8 cellular contexts compared by ENCODE assay signal in genomic region chr4:76752911-76753494, GRCh38.
DNase-seq lines count a peak whose midpoint lies in the region; ATAC-seq and TF ChIP-seq lines count a peak whose summit lies in the region.

No MANE protein-coding gene starts in this region.

- CTCF ChIA-PET in activated naive CD4-positive, alpha-beta T cell treated with anti-CD3 and anti-CD28 coated beads, Interleukin-2, amount 10 ng/mL, durations not matched to agents 7 days and 5 days (lab: Charles Lee), result interaction anchor here (1.6 kb wide), 1 partner anchor 8 kb away, joined by 3 read pairs; no protein-coding TSS in a partner anchor

- peaks cover 0 to 6% of the 10 kb centered on the region in 2 donors for H3K36me3 Mint-ChIP-seq in activated naive CD4-positive, alpha-beta T cell treated with anti-CD3 and anti-CD28 coated beads, Interleukin-2, amount 50 U/mL, for 72 hours
- no peaks in the 10 kb centered on the region for H3K36me3 Mint-ChIP-seq in activated naive CD4-positive, alpha-beta T cell treated with anti-CD3 and anti-CD28 coated beads, Interleukin-2, amount 10 ng/mL, durations not matched to agents 7 days and 5 days

- H3K4me3 Mint-ChIP-seq in activated naive CD4-positive, alpha-beta T cell treated with anti-CD3 and anti-CD28 coated beads, Interleukin-2, amount 10 ng/mL, durations not matched to agents 7 days and 5 days, result no peak overlapping the region

- H3K4me3 ChIP-seq in uterus, result no peak overlapping the region

- H3K9me3 Mint-ChIP-seq in activated naive CD4-positive, alpha-beta T cell treated with anti-CD3 and anti-CD28 coated beads, Interleukin-2, amount 50 U/mL, for 72 hours, result peaks cover 7 to 8% of the 10 kb centered on the region in 2 donors
- no peaks in the 10 kb centered on the region for H3K9me3 Mint-ChIP-seq in activated naive CD4-positive, alpha-beta T cell treated with anti-CD3 and anti-CD28 coated beads, Interleukin-2, amount 10 ng/mL, durations not matched to agents 7 days and 5 days

- no peak for DNase-seq in activated naive CD4-positive, alpha-beta T cell treated with anti-CD3 and anti-CD28 coated beads, Interleukin-2, amount 50 U/mL, for 72 hours (ENCODE audit: low spot score in 2 of 2)
- no peak for DNase-seq in activated naive CD4-positive, alpha-beta T cell treated with anti-CD3 and anti-CD28 coated beads, Interleukin-2, amount 10 ng/mL, durations not matched to agents 7 days and 5 days
- DNase-seq in amniotic stem cell (lab: John Stamatoyannopoulos, UW) (peak; percentile 89), hepatic stellate cell (ENCODE audit: low spot score) (peak; percentile 82), uterus (peak in 1 of 2 donors; percentile 16), NCI-H82 treated with DMSO at 0.1 percent for 48 hours (lab: John Stamatoyannopoulos, UW; ENCODE audit: unreplicated experiment) (no peak), iPS-NIHi11 (ENCODE audit: low spot score) (no peak)
- DNase-seq in activated CD4-positive, CD25-positive, alpha-beta regulatory T cell (lab: John Stamatoyannopoulos, UW), result no peak

- peaks cover 31% of the 10 kb centered on the region for H3K27me3 Mint-ChIP-seq in activated naive CD4-positive, alpha-beta T cell treated with anti-CD3 and anti-CD28 coated beads, Interleukin-2, amount 10 ng/mL, durations not matched to agents 7 days and 5 days

- intact Hi-C loops in uterus (cut with DNase I; ENCODE audit: low total_unique reads), result no loop called here

- no peaks in the 10 kb centered on the region for H3K4me1 Mint-ChIP-seq in activated naive CD4-positive, alpha-beta T cell treated with anti-CD3 and anti-CD28 coated beads, Interleukin-2, amount 10 ng/mL, durations not matched to agents 7 days and 5 days

- no peak for TF ChIP-seq CTCF in uterus (IDR thresholded peaks at IDR 0.05)

- H3K27ac ChIP-seq in uterus, result peak overlapping the region; percentile 21 to 67

- peak; percentile 67 to 85 for ATAC-seq in activated naive CD4-positive, alpha-beta T cell treated with anti-CD3 and anti-CD28 coated beads, Interleukin-2, amount 50 U/mL, for 72 hours

- no peak for TF ChIP-seq POLR2A in uterus (IDR thresholded peaks at IDR 0.05)

- H3K36me3 ChIP-seq in uterus, result no peaks in the 10 kb centered on the region

- no peaks in the 10 kb centered on the region for H3K9me3 ChIP-seq in uterus

- no peaks in the 10 kb centered on the region for H3K27me3 ChIP-seq in uterus

- peaks cover 0 to 8% of the 10 kb centered on the region in 2 donors for H3K4me1 ChIP-seq in uterus

- H3K27ac Mint-ChIP-seq in activated naive CD4-positive, alpha-beta T cell treated with anti-CD3 and anti-CD28 coated beads, Interleukin-2, amount 50 U/mL, for 72 hours, result no peak overlapping the region
- no peak overlapping the region for H3K27ac Mint-ChIP-seq in activated naive CD4-positive, alpha-beta T cell treated with anti-CD3 and anti-CD28 coated beads, Interleukin-2, amount 10 ng/mL, durations not matched to agents 7 days and 5 days

Comparison
In these comparisons a context has a peak if more than half of its experiments do, and no peak if none do; other contexts are left out.
1. DNase-seq: peak in amniotic stem cell (single experiment) and hepatic stellate cell (single experiment); none in activated naive CD4-positive, alpha-beta T cell treated with anti-CD3 and anti-CD28 coated beads, Interleukin-2, amount 50 U/mL, for 72 hours (0 of 2), activated naive CD4-positive, alpha-beta T cell treated with anti-CD3 and anti-CD28 coated beads, Interleukin-2, amount 10 ng/mL, durations not matched to agents 7 days and 5 days (single experiment), NCI-H82 treated with DMSO at 0.1 percent for 48 hours (single experiment), activated CD4-positive, CD25-positive, alpha-beta regulatory T cell (0 of 4) and iPS-NIHi11 (single experiment).